Comparison of ENCODE assay signal across 1 cellular context in genomic region chr17:82056729-82057621, GRCh38.
TF ChIP-seq lines count a peak whose summit lies in the region.

No MANE protein-coding gene starts in this region.

TF ChIP-seq in HepG2, 621 proteins besides CTCF, POLR2A, EP300 and RAD21 (continued from another document and continues in another):
- TF ChIP-seq ZBTB33 (CRISPR knock-in tag; IDR thresholded peaks at IDR 0.05): peak; percentile 65; the same call in 1 of the 2 replicates
- peak; percentile 42; the same call in 1 of the 2 replicates for TF ChIP-seq CREM (IDR thresholded peaks at IDR 0.05)
- TF ChIP-seq CREM (CRISPR knock-in tag; IDR thresholded peaks at IDR 0.05): no peak
- peak; percentile 35; the same call in 1 of the 2 replicates for TF ChIP-seq RNF2 (conservative IDR thresholded peaks at IDR 0.05; ENCODE audit: low read depth)
- TF ChIP-seq ZNF143 (CRISPR knock-in tag; IDR thresholded peaks at IDR 0.05): 0 out of 2 replicates have a peak, but pooled peaks have one; percentile 33
- TF ChIP-seq FOSL1 (CRISPR knock-in tag; IDR thresholded peaks at IDR 0.05; ENCODE audit: borderline replicate concordance): no peak
- no peak for TF ChIP-seq ZNF816 (CRISPR knock-in tag; IDR thresholded peaks at IDR 0.05; ENCODE audit: borderline replicate concordance)
- TF ChIP-seq HDAC1 (CRISPR knock-in tag; IDR thresholded peaks at IDR 0.05): peak; percentile 92
- peak; percentile 88; the same call in 1 of the 2 replicates for TF ChIP-seq ZNF784 (CRISPR knock-in tag; IDR thresholded peaks at IDR 0.05; ENCODE audit: borderline replicate concordance)
- TF ChIP-seq SAP130 (CRISPR knock-in tag; IDR thresholded peaks at IDR 0.05; ENCODE audit: low read depth): peak; percentile 83
- no peak for TF ChIP-seq ZNF34 (CRISPR knock-in tag; IDR thresholded peaks at IDR 0.05; ENCODE audit: borderline replicate concordance)
- peak; percentile 98 for TF ChIP-seq ZFP91 (CRISPR knock-in tag; IDR thresholded peaks at IDR 0.05; ENCODE audit: borderline replicate concordance)
- no peak for TF ChIP-seq PHB2 (IDR thresholded peaks at IDR 0.05; ENCODE audit: partially characterized antibody)
- peak; percentile 55 for TF ChIP-seq MAFF (IDR thresholded peaks at IDR 0.05; ENCODE audit: low read depth, low read length)
- peak; percentile 46; the same call in 1 of the 2 replicates for TF ChIP-seq GTF3A (CRISPR knock-in tag; conservative IDR thresholded peaks at IDR 0.05)
- peak; percentile 88 for TF ChIP-seq RBFOX2 (IDR thresholded peaks at IDR 0.05; ENCODE audit: low read depth, low read length)
- no peak; the same call in none of the 2 replicates for TF ChIP-seq ZNF451 (CRISPR knock-in tag; IDR thresholded peaks at IDR 0.05)
- TF ChIP-seq CBX2 (IDR thresholded peaks at IDR 0.05; ENCODE audit: low read depth, low read length): no peak
- no peak for TF ChIP-seq CBX2 (CRISPR knock-in tag; IDR thresholded peaks at IDR 0.05; ENCODE audit: low read depth)
- TF ChIP-seq ZFP82 (CRISPR knock-in tag; IDR thresholded peaks at IDR 0.05; ENCODE audit: borderline replicate concordance): 0 out of 2 replicates have a peak, but pooled peaks have one; percentile 53
- 0 out of 2 replicates have a peak, but pooled peaks have one; percentile 33 for TF ChIP-seq PCBP1 (IDR thresholded peaks at IDR 0.05; ENCODE audit: borderline replicate concordance, low read depth, low read length)
- no peak for TF ChIP-seq ZNF18 (CRISPR knock-in tag; IDR thresholded peaks at IDR 0.05; ENCODE audit: insufficient replicate concordance)
- peak; percentile 15; the same call in 1 of the 2 replicates for TF ChIP-seq ERF (CRISPR knock-in tag; IDR thresholded peaks at IDR 0.05)
- no peak for TF ChIP-seq SMAD9 (CRISPR knock-in tag; IDR thresholded peaks at IDR 0.05)
- TF ChIP-seq TFDP2 (CRISPR knock-in tag; IDR thresholded peaks at IDR 0.05): peak; percentile 65
- TF ChIP-seq ARHGAP35 (CRISPR knock-in tag; IDR thresholded peaks at IDR 0.05; ENCODE audit: borderline replicate concordance): peak; percentile 55; the same call in 1 of the 2 replicates
- TF ChIP-seq ZNF224 (CRISPR knock-in tag; IDR thresholded peaks at IDR 0.05): 0 out of 2 replicates have a peak, but pooled peaks have one; percentile 35
- no peak; the same call in 1 of the 2 replicates for TF ChIP-seq DR1 (CRISPR knock-in tag; IDR thresholded peaks at IDR 0.05)
- TF ChIP-seq ZMAT3 (CRISPR knock-in tag; conservative IDR thresholded peaks at IDR 0.05): peak; percentile 83
- peak; percentile 83; the same call in 1 of the 2 replicates for TF ChIP-seq ZNF607 (CRISPR knock-in tag; IDR thresholded peaks at IDR 0.05; ENCODE audit: borderline replicate concordance)
- 0 out of 2 replicates have a peak, but pooled peaks have one; percentile 73 for TF ChIP-seq ZSCAN29 (CRISPR knock-in tag; conservative IDR thresholded peaks at IDR 0.05)
- TF ChIP-seq ATM (IDR thresholded peaks at IDR 0.05; ENCODE audit: borderline replicate concordance): no peak
- peak; percentile 90 for TF ChIP-seq ZNF501 (CRISPR knock-in tag; IDR thresholded peaks at IDR 0.05)
- TF ChIP-seq ZBTB38 (CRISPR knock-in tag; IDR thresholded peaks at IDR 0.05): peak; percentile 96
- TF ChIP-seq ZNF205 (CRISPR knock-in tag; IDR thresholded peaks at IDR 0.05): peak; percentile 78
- TF ChIP-seq ETV6 (CRISPR knock-in tag; conservative IDR thresholded peaks at IDR 0.05): no peak
- peak; percentile 72; the same call in 1 of the 2 replicates for TF ChIP-seq ZMYM3 (CRISPR knock-in tag; IDR thresholded peaks at IDR 0.05)
- TF ChIP-seq ZNF546 (CRISPR knock-in tag; conservative IDR thresholded peaks at IDR 0.05): peak; percentile 89; the same call in 1 of the 2 replicates
- peak; percentile 78 for TF ChIP-seq ZNF556 (CRISPR knock-in tag; IDR thresholded peaks at IDR 0.05; ENCODE audit: borderline replicate concordance)
- peak; percentile 73; the same call in 1 of the 2 replicates for TF ChIP-seq SPEN (CRISPR knock-in tag; IDR thresholded peaks at IDR 0.05; ENCODE audit: low read depth)
- no peak for TF ChIP-seq ZNF672 (CRISPR knock-in tag; IDR thresholded peaks at IDR 0.05)
- peak; percentile 78 for TF ChIP-seq ZNF770 (CRISPR knock-in tag; IDR thresholded peaks at IDR 0.05)
- 0 out of 2 replicates have a peak, but pooled peaks have one; percentile 84 for TF ChIP-seq THAP7 (CRISPR knock-in tag; IDR thresholded peaks at IDR 0.05)
- no peak for TF ChIP-seq MBNL3 (CRISPR knock-in tag; conservative IDR thresholded peaks at IDR 0.05)
- peak; percentile 57 for TF ChIP-seq ZNF768 (CRISPR knock-in tag; IDR thresholded peaks at IDR 0.05)
- TF ChIP-seq HMGXB4 (CRISPR knock-in tag; IDR thresholded peaks at IDR 0.05; ENCODE audit: borderline replicate concordance in 1 of 2, low read depth in 1 of 2): peak; percentile 55 to 62; a peak in 3 of 4 replicates
- no peak for TF ChIP-seq STAT5B (CRISPR knock-in tag; IDR thresholded peaks at IDR 0.05)
- no peak; the same call in 1 of the 2 replicates for TF ChIP-seq ZBTB25 (CRISPR knock-in tag; IDR thresholded peaks at IDR 0.05)
- 0 out of 2 replicates have a peak, but pooled peaks have one; percentile 7 for TF ChIP-seq ZSCAN21 (CRISPR knock-in tag; IDR thresholded peaks at IDR 0.05; ENCODE audit: borderline replicate concordance)
- 0 out of 2 replicates have a peak, but pooled peaks have one; percentile 47 for TF ChIP-seq RFXAP (CRISPR knock-in tag; IDR thresholded peaks at IDR 0.05; ENCODE audit: borderline replicate concordance)
- peak; percentile 83; the same call in 1 of the 2 replicates for TF ChIP-seq ZNF441 (CRISPR knock-in tag; IDR thresholded peaks at IDR 0.05; ENCODE audit: borderline replicate concordance)
- no peak for TF ChIP-seq PRMT3 (CRISPR knock-in tag; IDR thresholded peaks at IDR 0.05; ENCODE audit: borderline replicate concordance, low read depth)
- 0 out of 2 replicates have a peak, but pooled peaks have one; percentile 67 for TF ChIP-seq ATF5 (CRISPR knock-in tag; IDR thresholded peaks at IDR 0.05; ENCODE audit: low read depth)
- no peak for TF ChIP-seq EZH2 (conservative IDR thresholded peaks at IDR 0.05; ENCODE audit: low read depth, low read length)
